Comparison of ENCODE assay signal across 8 cellular contexts in the genomic region with DNA sequence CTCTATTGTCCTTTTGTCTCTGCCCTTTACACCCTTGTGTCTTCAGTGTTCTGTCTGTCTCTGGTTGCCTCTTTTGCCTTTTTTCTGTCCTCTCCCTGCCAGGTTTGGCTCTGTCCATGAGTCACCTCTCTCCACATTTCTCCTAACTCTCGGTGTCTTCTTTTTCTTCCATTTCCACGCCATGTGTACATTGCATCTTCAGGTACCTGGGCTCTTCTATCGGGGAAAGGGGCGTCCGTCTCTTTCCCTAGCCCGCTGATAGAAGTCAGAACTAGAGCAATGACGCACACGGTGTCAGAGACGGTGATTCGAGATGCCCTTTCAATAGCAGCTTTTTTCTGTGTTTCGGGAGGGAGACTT. TPM values are rescaled to one million over a fixed set of nuclear protein-coding genes. Genes with fewer than 3 reads are reported as not detected.
DNase-seq lines count a peak whose midpoint lies in the region; ATAC-seq and TF ChIP-seq lines count a peak whose summit lies in the region.

No MANE protein-coding gene starts in this region.

- H4K5ac ChIP-seq in mesendoderm (ENCODE audit: low read length) = no peak overlapping the region

- peak overlapping the region; percentile 88 for H3K56ac ChIP-seq in mesendoderm (ENCODE audit: low read length)

- H3K4me1 ChIP-seq in BLaER1 treated with 17β-estradiol and CSF1 and Interleukin-3, amounts not matched to agents 10 nM and 100 nM = peaks cover 16 to 40% (median 26%) of the 10 kb centered on the region in 10 experiments
- H3K4me1 ChIP-seq in duodenal mucosa (ENCODE audit: control insufficient read depth in 1 of 2, insufficient read depth in 2 of 2, low read length in 2 of 2) = peaks cover 10 to 14% of the 10 kb centered on the region in 2 donors
- H3K4me1 ChIP-seq in mesendoderm (ENCODE audit: control insufficient read depth, low read depth, low read length) = peaks cover 2% of the 10 kb centered on the region

- peak; percentile 77 to 81 for ATAC-seq in activated CD4-positive, CD25-positive, alpha-beta regulatory T cell treated with anti-CD3 and anti-CD28 coated beads, Interleukin-2, amount 50 U/mL, for 24 hours
- ATAC-seq in HG03565 (IDR thresholded peaks at IDR 0.05; ENCODE audit: unreplicated experiment) = no peak

- no peak overlapping the region for H4K8ac ChIP-seq in mesendoderm (ENCODE audit: low read depth, low read length)

- H3K23ac ChIP-seq in mesendoderm (ENCODE audit: low read length) = peak overlapping the region; percentile 73

- H2BK15ac ChIP-seq in mesendoderm (replicated peaks; ENCODE audit: low read depth) = no peak overlapping the region

- no CpG with 5 or more reads among the region's 11 CpGs for WGBS in mesendoderm (ENCODE audit: extremely low coverage, insufficient coverage, low lambda C conversion rate)

- H3K79me1 ChIP-seq in mesendoderm (ENCODE audit: low read length) = peaks cover 6% of the 10 kb centered on the region

- peak overlapping the region; percentile 86 to 98 (median 90) for H3K4me3 ChIP-seq in BLaER1 treated with 17β-estradiol and CSF1 and Interleukin-3, amounts not matched to agents 10 nM and 100 nM
- peak overlapping the region; percentile 72 for H3K4me3 ChIP-seq in LNCaP clone FGC (ENCODE audit: low read depth, low read length)
- H3K4me3 ChIP-seq in duodenal mucosa (ENCODE audit: low read depth in 1 of 2, low read length in 2 of 2) = peak overlapping the region; percentile 91 to 98
- H3K4me3 ChIP-seq in mesendoderm (ENCODE audit: low read length) = peak overlapping the region; percentile 94

- peak overlapping the region; percentile 88 to 97 (median 94) for H3K27ac ChIP-seq in BLaER1 treated with 17β-estradiol and CSF1 and Interleukin-3, amounts not matched to agents 10 nM and 100 nM
- H3K27ac ChIP-seq in duodenal mucosa (ENCODE audit: low read depth, low read length) (peak overlapping the region; percentile 63), mesendoderm (ENCODE audit: low read depth, low read length) (no peak overlapping the region), substantia nigra (ENCODE audit: low read depth, low read length, poor library complexity, severe bottlenecking) (peak overlapping the region; percentile 76)

- peak overlapping the region; percentile 91 to 98 (median 96) for H3K9ac ChIP-seq in BLaER1 treated with 17β-estradiol and CSF1 and Interleukin-3, amounts not matched to agents 10 nM and 100 nM
- peak overlapping the region; percentile 92 to 97 for H3K9ac ChIP-seq in duodenal mucosa (ENCODE audit: low read depth in 1 of 2, low read length in 2 of 2)
- H3K9ac ChIP-seq in mesendoderm (ENCODE audit: low read length) = peak overlapping the region; percentile 79

- no peak overlapping the region for H3K4ac ChIP-seq in mesendoderm (ENCODE audit: low read depth, low read length)

- H3K79me2 ChIP-seq in mesendoderm (ENCODE audit: control insufficient read depth, insufficient read depth, low read length) = peaks cover 20% of the 10 kb centered on the region

- H2BK5ac ChIP-seq in mesendoderm (ENCODE audit: low read length) = peak overlapping the region; percentile 14

- no peak overlapping the region for H2AK5ac ChIP-seq in mesendoderm (ENCODE audit: low read length)

- TF ChIP-seq CTCF in GM20000 (IDR thresholded peaks at IDR 0.05; ENCODE audit: extremely low read depth, missing control alignments) (no peak), LNCaP clone FGC (IDR thresholded peaks at IDR 0.05; ENCODE audit: control insufficient read depth, extremely low read depth, insufficient read depth) (no peak)

- peaks cover 13 to 49% (median 40%) of the 10 kb centered on the region in 11 experiments; a peak in 19 of 22 replicates for H4K20me1 ChIP-seq in BLaER1 treated with 17β-estradiol and CSF1 and Interleukin-3, amounts not matched to agents 10 nM and 100 nM

- DNase-seq in GM20000 (ENCODE audit: low spot score) (peak; percentile 44), LNCaP clone FGC (ENCODE audit: low read depth) (no peak), mesendoderm (peak; percentile 57), substantia nigra (lab: John Stamatoyannopoulos, UW) (no peak)

- H2BK120ac ChIP-seq in mesendoderm (ENCODE audit: low read depth, low read length) = no peak overlapping the region

- peak overlapping the region; percentile 33 for H3K18ac ChIP-seq in mesendoderm (ENCODE audit: low read length)

- no peaks in the 10 kb centered on the region for H3K9me3 ChIP-seq in BLaER1 treated with 17β-estradiol and CSF1 and Interleukin-3, amounts not matched to agents 10 nM and 100 nM (replicated peaks in 1 of 11)
- no peaks in the 10 kb centered on the region for H3K9me3 ChIP-seq in duodenal mucosa (ENCODE audit: control insufficient read depth in 1 of 2, low read length in 2 of 2)

- peak overlapping the region; percentile 83 to 96 (median 90) for H3K4me2 ChIP-seq in BLaER1 treated with 17β-estradiol and CSF1 and Interleukin-3, amounts not matched to agents 10 nM and 100 nM
- H3K4me2 ChIP-seq in mesendoderm (ENCODE audit: low read length) = peak overlapping the region; percentile 66

- H3K36me3 ChIP-seq in BLaER1 treated with 17β-estradiol and CSF1 and Interleukin-3, amounts not matched to agents 10 nM and 100 nM = peaks cover 22 to 39% (median 24%) of the 10 kb centered on the region in 11 experiments
- H3K36me3 ChIP-seq in duodenal mucosa (ENCODE audit: control insufficient read depth in 1 of 2, insufficient read depth in 2 of 2, low read length in 2 of 2) (peaks cover 0 to 10% of the 10 kb centered on the region in 2 donors), mesendoderm (ENCODE audit: control insufficient read depth, insufficient read depth, low read length) (no peaks in the 10 kb centered on the region)

- H3K27me3 ChIP-seq in BLaER1 treated with 17β-estradiol and CSF1 and Interleukin-3, amounts not matched to agents 10 nM and 100 nM = no peaks in the 10 kb centered on the region
- H3K27me3 ChIP-seq in duodenal mucosa (ENCODE audit: control insufficient read depth in 1 of 2, insufficient read depth in 2 of 2, low read length in 2 of 2) = no peaks in the 10 kb centered on the region
- no peaks in the 10 kb centered on the region for H3K27me3 ChIP-seq in mesendoderm (ENCODE audit: insufficient read depth, low read length, poor library complexity)

RNA-seq across cellular contexts. Expression of a gene that starts 0.6 kb away (rescaled TPM):
- polyA plus RNA-seq in mesendoderm (2013, experiment 1 of 2) = 56.6 TPM
- polyA plus RNA-seq in mesendoderm (2013, experiment 2 of 2) = 54.1 TPM

RNA-seq across cellular contexts. Expression of a gene that starts 39.0 kb away (rescaled TPM):
- polyA plus RNA-seq in mesendoderm (2013, experiment 1 of 2) = 0.01 TPM
- 0.04 TPM for polyA plus RNA-seq in mesendoderm (2013, experiment 2 of 2)

Comparison
In these comparisons a context has a peak if more than half of its experiments do, and no peak if none do; other contexts are left out.
1. DNase-seq: peak in GM20000 (single experiment) and mesendoderm (single experiment); none in LNCaP clone FGC (single experiment) and substantia nigra (0 of 49).
2. Peak in every context shown above with its lines, with median percentiles within 50 percentile points of each other: H3K4me3 ChIP-seq and H3K9ac ChIP-seq.